In genomic region chr10:10745281-10745680, GRCh38 we compare ENCODE assay signal across 23 cellular contexts.
"Had no signal": no experiment of that assay in that cellular context is flagged by ENCODE, and none has a peak within 500 bp of the region (broad histone marks: within the 10 kb centered on the region; RNA-seq: fewer than 3 reads in every experiment).

No MANE protein-coding gene starts in this region.

- H3K4me1 ChIP-seq: left ventricle myocardium inferior, right atrium auricular region, right lobe of liver, stomach, testis, thyroid gland, transverse colon, upper lobe of left lung, vagina had no signal

- H3K9me3 ChIP-seq: ovary, right lobe of liver, testis, thyroid gland, vagina had no signal

- H3K36me3 ChIP-seq: left ventricle myocardium inferior, ovary, right atrium auricular region, right lobe of liver, stomach, thyroid gland, transverse colon, upper lobe of left lung, vagina had no signal

- H3K4me3 ChIP-seq: left ventricle myocardium inferior, lung, mucosa of descending colon, ovary, right atrium auricular region, right lobe of liver, smooth muscle cell, stomach, testis, thyroid gland, transverse colon, upper lobe of left lung, vagina had no signal

- DNase-seq: islet precursor cell; left ventricle myocardium inferior; midbrain; mucosa of descending colon; naive thymus-derived CD4-positive, alpha-beta T cell; ovary; right lobe of liver; stimulated activated CD4-positive, alpha-beta T cell treated with anti-CD3 and anti-CD28 coated beads, Interleukin-12 subunit alpha, Interleukin-12 subunit beta, amount 100 ng/mL, for 4 hours; stimulated activated CD4-positive, alpha-beta T cell treated with anti-CD3 and anti-CD28 coated beads, Interleukin-15, amount 100 ng/mL, for 24 hours; stimulated activated CD4-positive, alpha-beta T cell treated with anti-CD3 and anti-CD28 coated beads, Interleukin-2, amount 100 ng/mL, for 24 hours; stimulated activated CD4-positive, alpha-beta T cell treated with anti-CD3 and anti-CD28 coated beads, Interleukin-4, amount 100 ng/mL, for 1 hour; stimulated activated naive B cell treated with anti-CD40 and anti-IgM and Interleukin-4, amounts not matched to agents 10 μg/mL and 1 μg/mL and 100 μg/mL, for 72 hours; stimulated activated naive CD8-positive, alpha-beta T cell treated with anti-CD3 and anti-CD28 coated beads, Interleukin-15, Interleukin-2, amounts not matched to agents 100 U/mL and 50 U/mL, for 24 hours; stomach; testis; thyroid gland; transverse colon; upper lobe of left lung had no signal

- H3K4me2 ChIP-seq: smooth muscle cell had no signal

- ATAC-seq: mucosa of descending colon; naive thymus-derived CD4-positive, alpha-beta T cell; natural killer cell treated with Interleukin-12 subunit alpha and Interleukin-12 subunit beta and Interleukin-15 and Interleukin-18, amount 100 ng/mL, for 72 hours; right lobe of liver; stimulated activated naive B cell treated with anti-CD40 and anti-IgM and Interleukin-4, amounts not matched to agents 10 μg/mL and 1 μg/mL and 100 μg/mL, for 72 hours; stimulated activated naive CD8-positive, alpha-beta T cell treated with anti-CD3 and anti-CD28 coated beads, Interleukin-15, Interleukin-2, amounts not matched to agents 100 U/mL and 50 U/mL, for 24 hours had no signal

- H3K27ac ChIP-seq: left ventricle myocardium inferior, ovary, right atrium auricular region, right lobe of liver, stomach, testis, thyroid gland, transverse colon, upper lobe of left lung, vagina had no signal

- H3K27me3 ChIP-seq: ovary, right atrium auricular region, right lobe of liver, stomach, testis, thyroid gland, transverse colon, upper lobe of left lung, vagina had no signal
